17 cellular contexts compared by ENCODE assay signal in the genomic region with DNA sequence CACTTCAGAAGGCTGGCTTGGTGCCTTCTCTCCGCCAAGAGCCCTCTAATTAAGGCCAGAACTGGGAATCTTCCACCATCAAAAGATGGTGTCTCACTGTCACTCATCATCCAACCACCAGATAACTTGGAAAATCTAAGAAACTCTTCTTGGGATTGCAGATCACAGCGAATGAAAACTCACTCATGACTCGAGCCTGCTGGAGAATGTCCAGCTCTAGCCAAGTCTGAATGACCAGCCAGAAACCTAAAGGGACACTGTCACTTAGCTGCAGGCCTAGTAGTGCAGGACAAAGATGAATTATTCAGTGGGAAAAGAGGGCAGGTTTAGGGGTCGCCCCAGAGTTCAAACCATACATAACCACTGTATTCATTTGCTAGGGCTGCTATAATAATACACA.
A peak's percentile ranks its signal among the peaks of the same experiment; 100 is the strongest.
DNase-seq lines count a peak whose midpoint lies in the region; ATAC-seq and TF ChIP-seq lines count a peak whose summit lies in the region.
"Had no signal": no experiment of that assay in that cellular context is flagged by ENCODE, and none has a peak within 500 bp of the region (broad histone marks: within the 10 kb centered on the region; RNA-seq: fewer than 3 reads in every experiment).

No MANE protein-coding gene starts in this region.

- H3K9me3 Mint-ChIP-seq in activated T-cell treated with anti-CD3 and anti-CD28 coated beads, Interleukin-2, amount 50 U/mL, for 24 hours: no peaks in the 10 kb centered on the region
- H3K9me3 Mint-ChIP-seq in activated T-cell treated with anti-CD3 and anti-CD28 coated beads, Interleukin-2, amount 50 U/mL, for 4 hours: no peaks in the 10 kb centered on the region
- H3K9me3 Mint-ChIP-seq in dendritic cell treated with granulocyte-macrophage colony-stimulating factor and Interleukin-4, amounts not matched to agents 40 ng/mL and 50 ng/mL, for 4 days: no peaks in the 10 kb centered on the region

- H3K36me3 Mint-ChIP-seq in activated T-cell treated with anti-CD3 and anti-CD28 coated beads, Interleukin-2, amount 50 U/mL, for 24 hours (ENCODE audit: low read depth): peaks cover 3% of the 10 kb centered on the region
- no peaks in the 10 kb centered on the region for H3K36me3 Mint-ChIP-seq in activated T-cell treated with anti-CD3 and anti-CD28 coated beads, Interleukin-2, amount 50 U/mL, for 4 hours (ENCODE audit: insufficient read depth)
- H3K36me3 Mint-ChIP-seq in dendritic cell treated with granulocyte-macrophage colony-stimulating factor and Interleukin-4, amounts not matched to agents 40 ng/mL and 50 ng/mL, for 4 days (ENCODE audit: low read depth): no peaks in the 10 kb centered on the region

- no peak overlapping the region for H3K4me3 ChIP-seq in sigmoid colon
- H3K4me3 ChIP-seq: dorsolateral prefrontal cortex, heart left ventricle, lung, PC-9, upper lobe of right lung had no signal

- TF ChIP-seq EP300 in sigmoid colon (IDR thresholded peaks at IDR 0.05): no peak

- H3K27ac ChIP-seq in sigmoid colon: peak overlapping the region in 3 of 4 donors; percentile 50 to 76 (median 70)
- H3K27ac ChIP-seq: dorsolateral prefrontal cortex, PC-9, upper lobe of right lung had no signal

- 94 to 95% methylated on average over 4 of the region's 4 CpGs for WGBS in sigmoid colon, 2 donors

- no peaks in the 10 kb centered on the region for H3K27me3 ChIP-seq in sigmoid colon
- H3K27me3 ChIP-seq: heart left ventricle, upper lobe of right lung had no signal

- intact Hi-C loops in dendritic cell treated with granulocyte-macrophage colony-stimulating factor and Interleukin-4, amounts not matched to agents 40 ng/mL and 50 ng/mL, for 4 days (cut with micrococcal nuclease): no loop called here
- intact Hi-C loops in sigmoid colon (cut with DNase I) (loop anchor here (5.0 kb wide), 1 partner anchor 104 kb away; no protein-coding TSS in a partner anchor), posterior vena cava (cut with DNase I) (no loop called here)

- no peak for TF ChIP-seq CTCF in sigmoid colon (IDR thresholded peaks at IDR 0.05)

- TF ChIP-seq POLR2A in sigmoid colon (IDR thresholded peaks at IDR 0.05): no peak

- peaks cover 0 to 90% (median 75%) of the 10 kb centered on the region in 4 donors for H3K4me1 ChIP-seq in sigmoid colon

- no peak overlapping the region for H3K4me3 Mint-ChIP-seq in activated T-cell treated with anti-CD3 and anti-CD28 coated beads, Interleukin-2, amount 50 U/mL, for 24 hours
- no peak overlapping the region for H3K4me3 Mint-ChIP-seq in activated T-cell treated with anti-CD3 and anti-CD28 coated beads, Interleukin-2, amount 50 U/mL, for 4 hours
- no peak overlapping the region for H3K4me3 Mint-ChIP-seq in dendritic cell treated with granulocyte-macrophage colony-stimulating factor and Interleukin-4, amounts not matched to agents 40 ng/mL and 50 ng/mL, for 4 days

- DNase-seq in activated T-cell treated with anti-CD3 and anti-CD28 coated beads, Interleukin-2, amount 50 U/mL, for 24 hours: no peak
- DNase-seq in activated T-cell treated with anti-CD3 and anti-CD28 coated beads, Interleukin-2, amount 50 U/mL, for 4 hours: no peak
- DNase-seq in M059J (ENCODE audit: low read depth) (peak; percentile 47), sigmoid colon (no peak), midbrain (lab: John Stamatoyannopoulos, UW) (no peak), MV-4-11 (lab: John Stamatoyannopoulos, UW) (no peak), posterior vena cava (ENCODE audit: low spot score) (no peak)
- DNase-seq: ACHN; dorsolateral prefrontal cortex; heart left ventricle; NCI-H1105 treated with DMSO at 0.1 percent for 48 hours; PC-9; stimulated activated naive CD4-positive, alpha-beta T cell; upper lobe of right lung had no signal

- H3K36me3 ChIP-seq in sigmoid colon: no peaks in the 10 kb centered on the region
- H3K36me3 ChIP-seq: heart left ventricle, upper lobe of right lung had no signal

- H3K4me1 Mint-ChIP-seq in activated T-cell treated with anti-CD3 and anti-CD28 coated beads, Interleukin-2, amount 50 U/mL, for 24 hours (ENCODE audit: low read depth): peaks cover 96% of the 10 kb centered on the region
- peaks cover 99% of the 10 kb centered on the region for H3K4me1 Mint-ChIP-seq in activated T-cell treated with anti-CD3 and anti-CD28 coated beads, Interleukin-2, amount 50 U/mL, for 4 hours (ENCODE audit: low read depth)
- H3K4me1 Mint-ChIP-seq in dendritic cell treated with granulocyte-macrophage colony-stimulating factor and Interleukin-4, amounts not matched to agents 40 ng/mL and 50 ng/mL, for 4 days (ENCODE audit: low read depth): peaks cover 68% of the 10 kb centered on the region

- peak overlapping the region; percentile 9 for H3K27ac Mint-ChIP-seq in activated T-cell treated with anti-CD3 and anti-CD28 coated beads, Interleukin-2, amount 50 U/mL, for 24 hours
- H3K27ac Mint-ChIP-seq in dendritic cell treated with granulocyte-macrophage colony-stimulating factor and Interleukin-4, amounts not matched to agents 40 ng/mL and 50 ng/mL, for 4 days: peak overlapping the region; percentile 32

- no peaks in the 10 kb centered on the region for H3K9me3 ChIP-seq in sigmoid colon
- H3K9me3 ChIP-seq: heart left ventricle, upper lobe of right lung had no signal

- ATAC-seq in activated T-cell treated with anti-CD3 and anti-CD28 coated beads, Interleukin-2, amount 50 U/mL, for 4 hours: no peak
- ATAC-seq: heart left ventricle, SK-N-SH treated with all-trans-retinoic acid at 6 μM for 48 hours, upper lobe of right lung had no signal

- no peaks in the 10 kb centered on the region for H3K27me3 Mint-ChIP-seq in activated T-cell treated with anti-CD3 and anti-CD28 coated beads, Interleukin-2, amount 50 U/mL, for 24 hours
- no peaks in the 10 kb centered on the region for H3K27me3 Mint-ChIP-seq in activated T-cell treated with anti-CD3 and anti-CD28 coated beads, Interleukin-2, amount 50 U/mL, for 4 hours (ENCODE audit: low read depth)
- no peaks in the 10 kb centered on the region for H3K27me3 Mint-ChIP-seq in dendritic cell treated with granulocyte-macrophage colony-stimulating factor and Interleukin-4, amounts not matched to agents 40 ng/mL and 50 ng/mL, for 4 days
